In the genomic region with DNA sequence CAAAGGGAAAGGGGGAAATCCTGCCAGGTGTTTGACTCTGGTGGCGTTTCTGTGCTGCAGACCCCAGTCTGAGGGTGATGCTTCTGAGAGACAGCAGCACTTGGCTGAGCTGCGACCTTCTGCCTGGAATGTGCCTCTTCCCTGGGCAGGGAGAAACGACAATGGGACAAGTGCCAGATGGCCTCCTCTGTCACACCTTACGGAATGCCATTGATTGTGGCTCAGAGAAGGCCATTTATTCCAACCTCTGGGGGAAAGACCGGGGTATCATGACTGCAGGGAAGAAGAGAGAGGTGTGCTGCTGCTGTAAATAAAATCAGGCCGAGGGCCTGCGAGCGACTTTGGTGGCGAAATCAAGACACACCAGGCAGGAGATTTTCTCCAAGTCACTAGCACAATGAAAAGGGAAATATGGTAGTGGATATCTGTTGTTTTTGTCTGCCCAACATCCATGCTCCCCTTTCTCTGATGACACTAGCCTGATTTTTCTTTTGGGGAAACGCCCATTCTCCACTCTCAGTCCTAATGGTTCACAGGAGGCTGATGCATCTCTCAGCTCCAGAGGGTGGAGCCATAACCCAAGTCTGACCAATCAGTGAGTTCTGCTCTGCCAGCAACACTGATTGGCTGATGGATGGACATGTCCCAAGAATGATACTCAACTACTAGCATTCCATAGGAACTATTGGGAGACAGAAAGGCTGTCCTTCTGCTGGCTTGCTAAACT, we compare ENCODE assay signal across 9 cellular contexts.
DNase-seq lines count a peak whose midpoint lies in the region; ATAC-seq and TF ChIP-seq lines count a peak whose summit lies in the region.
"Had no signal": no experiment of that assay in that cellular context is flagged by ENCODE, and none has a peak within 500 bp of the region (broad histone marks: within the 10 kb centered on the region; RNA-seq: fewer than 3 reads in every experiment).

No MANE protein-coding gene starts in this region.

- H3K4me3 Mint-ChIP-seq in nephron progenitor cell, result peak overlapping the region; percentile 71

- intact Hi-C loops in PC-9 (cut with micrococcal nuclease; ENCODE audit: unreplicated experiment), result no loop called here
- intact Hi-C loops in left lung (cut with DNase I), result no loop called here

- peak overlapping the region; percentile 91 for H3K27ac Mint-ChIP-seq in nephron progenitor cell

- H3K9me3 ChIP-seq in PC-9 (ENCODE audit: insufficient read depth, low read depth), result no peaks in the 10 kb centered on the region
- no peaks in the 10 kb centered on the region for H3K9me3 ChIP-seq in left lung

- H3K27ac ChIP-seq in PC-9, result no peak overlapping the region
- H3K27ac ChIP-seq in left lung, result no peak overlapping the region

- CTCF ChIA-PET in PC-9 (lab: Charles Lee), result no interaction called here

- TF ChIP-seq CTCF in nephron progenitor cell (IDR thresholded peaks at IDR 0.05), result no peak
- no peak for TF ChIP-seq CTCF in PC-9 (conservative IDR thresholded peaks at IDR 0.05)
- no peak for TF ChIP-seq CTCF in left lung (IDR thresholded peaks at IDR 0.05)

- H3K4me2 ChIP-seq in PC-9, result no peak overlapping the region

- peaks cover 11% of the 10 kb centered on the region for H3K36me3 Mint-ChIP-seq in nephron progenitor cell (ENCODE audit: low read depth)

- POLR2A ChIA-PET in PC-9 (lab: Charles Lee; ENCODE audit: unreplicated experiment), result no interaction called here

- ATAC-seq in GM18870 (IDR thresholded peaks at IDR 0.05; ENCODE audit: unreplicated experiment) (no peak), left lung (no peak), HG03469 (IDR thresholded peaks at IDR 0.05; ENCODE audit: unreplicated experiment) (no peak)

- H3K36me3 ChIP-seq in PC-9 (ENCODE audit: low read depth) (no peaks in the 10 kb centered on the region), left lung (no peaks in the 10 kb centered on the region)

- no peaks in the 10 kb centered on the region for H4K20me1 ChIP-seq in PC-9 (ENCODE audit: insufficient read depth)

- H3K4me1 Mint-ChIP-seq in nephron progenitor cell, result peaks cover 70% of the 10 kb centered on the region

- H3K9me2 ChIP-seq in PC-9 (ENCODE audit: insufficient read depth), result no peaks in the 10 kb centered on the region

- H3F3A ChIP-seq in PC-9 (ENCODE audit: insufficient read depth, low read depth), result no peaks in the 10 kb centered on the region

- no peak overlapping the region for H2AFZ ChIP-seq in PC-9

- BruUV-seq in PC-9 (replicated peaks; lab: Mats Ljungman, UMichigan), result no TSS peak

- H3K27me3 ChIP-seq in PC-9 (ENCODE audit: insufficient read depth, low read depth) (no peaks in the 10 kb centered on the region), left lung (no peaks in the 10 kb centered on the region)

- H3K9me3 Mint-ChIP-seq in nephron progenitor cell, result no peaks in the 10 kb centered on the region

- H3K4me3 ChIP-seq in PC-9 (no peak overlapping the region), left lung (no peak overlapping the region)

- no peaks in the 10 kb centered on the region for H3K79me2 ChIP-seq in PC-9 (ENCODE audit: low read depth)

- H3K27me3 Mint-ChIP-seq in nephron progenitor cell (ENCODE audit: low read depth, poor library complexity), result peaks cover 2% of the 10 kb centered on the region

- H3K4me1 ChIP-seq in PC-9 (replicated peaks; ENCODE audit: insufficient read depth) (no peaks in the 10 kb centered on the region), left lung (peaks cover 4 to 41% of the 10 kb centered on the region in 2 donors)

- DNase-seq in GM03348 (ENCODE audit: low spot score), result peak; percentile 25
- peak; percentile 15 for DNase-seq in M059J (ENCODE audit: low read depth)
- DNase-seq in ecto neural progenitor cell (ENCODE audit: low spot score), result peak; percentile 55
- DNase-seq in nephron progenitor cell, result peak; percentile 23
- DNase-seq in PC-9, result no peak
- DNase-seq in left lung, result no peak
- DNase-seq: T-helper 1 cell had no signal

Comparison
In these comparisons a context has a peak if more than half of its experiments do, and no peak if none do; other contexts are left out.
1. DNase-seq: peak in GM03348 (single experiment), M059J (single experiment), ecto neural progenitor cell (single experiment) and nephron progenitor cell (single experiment); none in PC-9 (0 of 2) and left lung (0 of 2).